In genomic region chr1:186680031-186681012, GRCh38 we compare ENCODE assay signal across 8 cellular contexts. TPM values are rescaled to one million over a fixed set of nuclear protein-coding genes. Genes with fewer than 3 reads are reported as not detected.
DNase-seq lines count a peak whose midpoint lies in the region; ATAC-seq and TF ChIP-seq lines count a peak whose summit lies in the region.

TSS of gene PTGS2 (minus strand) at chr1:186680423. CDS start at chr1:186680290, 133 bp downstream.

- H3K4me3 Mint-ChIP-seq in activated CD4-positive, alpha-beta memory T cell treated with anti-CD3 and anti-CD28 coated beads for 36 hours = peak within 1 kb of the TSS; percentile 68
- H3K4me3 Mint-ChIP-seq in mesothelial cell of epicardium = peak within 1 kb of the TSS; percentile 93

- intact Hi-C loops in activated CD4-positive, alpha-beta memory T cell treated with anti-CD3 and anti-CD28 coated beads for 36 hours (cut with micrococcal nuclease) = loop anchor here (2.0 to 5.0 kb wide), 2 partner anchors 63 to 198 kb away; no protein-coding TSS in a partner anchor

- H3K4me1 Mint-ChIP-seq in activated CD4-positive, alpha-beta memory T cell treated with anti-CD3 and anti-CD28 coated beads for 36 hours (ENCODE audit: low read depth) = peaks cover 8% of the 10 kb centered on the region
- H3K4me1 Mint-ChIP-seq in mesothelial cell of epicardium = peaks cover 23% of the 10 kb centered on the region

- peak within 1 kb of the TSS; percentile 16 for H3K27ac ChIP-seq in 22Rv1

- ATAC-seq in GM18511 (IDR thresholded peaks at IDR 0.05; ENCODE audit: unreplicated experiment) = peak; percentile 83
- ATAC-seq in HG02973 (IDR thresholded peaks at IDR 0.05; ENCODE audit: unreplicated experiment) = peak; percentile 96

- POLR2A ChIA-PET in activated CD4-positive, alpha-beta memory T cell treated with anti-CD3 and anti-CD28 coated beads for 36 hours (lab: Charles Lee) = no interaction called here

- TF ChIP-seq CTCF in 22Rv1 (IDR thresholded peaks at IDR 0.05) = peak; percentile 90
- peak; percentile 20 for TF ChIP-seq CTCF in mesothelial cell of epicardium (IDR thresholded peaks at IDR 0.05; ENCODE audit: unreplicated experiment)

- no peaks in the 10 kb centered on the region for H3K36me3 Mint-ChIP-seq in activated CD4-positive, alpha-beta memory T cell treated with anti-CD3 and anti-CD28 coated beads for 36 hours
- H3K36me3 Mint-ChIP-seq in mesothelial cell of epicardium = peaks cover 4% of the 10 kb centered on the region

- no peak within 1 kb of the TSS for H3K27ac Mint-ChIP-seq in activated CD4-positive, alpha-beta memory T cell treated with anti-CD3 and anti-CD28 coated beads for 36 hours
- H3K27ac Mint-ChIP-seq in mesothelial cell of epicardium = peak within 1 kb of the TSS; percentile 97

- H3K27me3 Mint-ChIP-seq in activated CD4-positive, alpha-beta memory T cell treated with anti-CD3 and anti-CD28 coated beads for 36 hours = peaks cover 38% of the 10 kb centered on the region
- no peaks in the 10 kb centered on the region for H3K27me3 Mint-ChIP-seq in mesothelial cell of epicardium (ENCODE audit: low read depth)

- CTCF ChIA-PET in activated CD4-positive, alpha-beta memory T cell treated with anti-CD3 and anti-CD28 coated beads for 36 hours (lab: Charles Lee) = interaction anchor here (0.8 to 2.3 kb wide), 2 partner anchors 276 to 305 kb away, joined by 3 to 5 read pairs; partner anchors contain the start of gene TPR

- peak; percentile 84 for TF ChIP-seq POLR2A in erythroblast (IDR thresholded peaks at IDR 0.05; ENCODE audit: low read length)

- no peaks in the 10 kb centered on the region for H3K9me3 Mint-ChIP-seq in activated CD4-positive, alpha-beta memory T cell treated with anti-CD3 and anti-CD28 coated beads for 36 hours
- peaks cover 6% of the 10 kb centered on the region for H3K9me3 Mint-ChIP-seq in mesothelial cell of epicardium

- DNase-seq in NCI-H345 (lab: John Stamatoyannopoulos, UW) (peak; percentile 79), erythroblast (lab: John Stamatoyannopoulos, UW) (peak; percentile 84 to 90), mesothelial cell of epicardium (ENCODE audit: low spot score in 2 of 2, unreplicated experiment in 2 of 2) (peak; percentile 49 to 78)
- peak; percentile 57 for DNase-seq in activated CD4-positive, alpha-beta memory T cell treated with anti-CD3 and anti-CD28 coated beads for 36 hours
- DNase-seq in stimulated activated CD8-positive, alpha-beta memory T cell treated with anti-CD3 and anti-CD28 coated beads, Interleukin-7, amount 100 ng/mL, for 48 hours (ENCODE audit: extremely low read depth in 1 of 2, low read depth in 1 of 2) = peak; percentile 8 to 35

RNA-seq across cellular contexts. Expression of gene PTGS2, which starts in this region (rescaled TPM):
- total RNA-seq in activated CD4-positive, alpha-beta memory T cell treated with anti-CD3 and anti-CD28 coated beads for 36 hours = 1 to 10 TPM; 2.8 to 2.9 TPM
- 18.4 to 20.2 TPM (median 19.1 TPM) in 3 replicates for total RNA-seq in mesothelial cell of epicardium

Comparison
In these comparisons a context has a peak if more than half of its experiments do, and no peak if none do; other contexts are left out.
1. Peak in every context shown above with its lines: DNase-seq, ATAC-seq and H3K27ac ChIP-seq.
2. DNase-seq: peak in every context shown above with its lines; median percentile 87 in erythroblast; 79 in NCI-H345; 64 in mesothelial cell of epicardium; 57 in activated CD4-positive, alpha-beta memory T cell treated with anti-CD3 and anti-CD28 coated beads for 36 hours; 22 in stimulated activated CD8-positive, alpha-beta memory T cell treated with anti-CD3 and anti-CD28 coated beads, Interleukin-7, amount 100 ng/mL, for 48 hours.